Comparison of ENCODE assay signal across 2 cellular contexts in genomic region chr20:2775139-2775538, GRCh38.
TF ChIP-seq lines count a peak whose summit lies in the region.

No MANE protein-coding gene starts in this region.

TF ChIP-seq in GM23338, 12 proteins besides CTCF, POLR2A, EP300 and RAD21:
- TF ChIP-seq ZNF331 (CRISPR knock-in tag; IDR thresholded peaks at IDR 0.05; ENCODE audit: low read depth) = no peak
- no peak for TF ChIP-seq EZH2phosphoT487 (IDR thresholded peaks at IDR 0.05; ENCODE audit: unreplicated experiment)
- no peak for TF ChIP-seq ETS1 (IDR thresholded peaks at IDR 0.05)
- no peak for TF ChIP-seq NANOG (IDR thresholded peaks at IDR 0.05; ENCODE audit: borderline replicate concordance)
- TF ChIP-seq STAT1 (IDR thresholded peaks at IDR 0.05; ENCODE audit: unreplicated experiment) = no peak
- no peak for TF ChIP-seq CREB1 (CRISPR knock-in tag; IDR thresholded peaks at IDR 0.05; ENCODE audit: low read depth)
- TF ChIP-seq REST (IDR thresholded peaks at IDR 0.05; ENCODE audit: unreplicated experiment) = no peak
- TF ChIP-seq POLR2AphosphoS5 (IDR thresholded peaks at IDR 0.05; ENCODE audit: low read depth) = no peak
- TF ChIP-seq, protein P1, sequence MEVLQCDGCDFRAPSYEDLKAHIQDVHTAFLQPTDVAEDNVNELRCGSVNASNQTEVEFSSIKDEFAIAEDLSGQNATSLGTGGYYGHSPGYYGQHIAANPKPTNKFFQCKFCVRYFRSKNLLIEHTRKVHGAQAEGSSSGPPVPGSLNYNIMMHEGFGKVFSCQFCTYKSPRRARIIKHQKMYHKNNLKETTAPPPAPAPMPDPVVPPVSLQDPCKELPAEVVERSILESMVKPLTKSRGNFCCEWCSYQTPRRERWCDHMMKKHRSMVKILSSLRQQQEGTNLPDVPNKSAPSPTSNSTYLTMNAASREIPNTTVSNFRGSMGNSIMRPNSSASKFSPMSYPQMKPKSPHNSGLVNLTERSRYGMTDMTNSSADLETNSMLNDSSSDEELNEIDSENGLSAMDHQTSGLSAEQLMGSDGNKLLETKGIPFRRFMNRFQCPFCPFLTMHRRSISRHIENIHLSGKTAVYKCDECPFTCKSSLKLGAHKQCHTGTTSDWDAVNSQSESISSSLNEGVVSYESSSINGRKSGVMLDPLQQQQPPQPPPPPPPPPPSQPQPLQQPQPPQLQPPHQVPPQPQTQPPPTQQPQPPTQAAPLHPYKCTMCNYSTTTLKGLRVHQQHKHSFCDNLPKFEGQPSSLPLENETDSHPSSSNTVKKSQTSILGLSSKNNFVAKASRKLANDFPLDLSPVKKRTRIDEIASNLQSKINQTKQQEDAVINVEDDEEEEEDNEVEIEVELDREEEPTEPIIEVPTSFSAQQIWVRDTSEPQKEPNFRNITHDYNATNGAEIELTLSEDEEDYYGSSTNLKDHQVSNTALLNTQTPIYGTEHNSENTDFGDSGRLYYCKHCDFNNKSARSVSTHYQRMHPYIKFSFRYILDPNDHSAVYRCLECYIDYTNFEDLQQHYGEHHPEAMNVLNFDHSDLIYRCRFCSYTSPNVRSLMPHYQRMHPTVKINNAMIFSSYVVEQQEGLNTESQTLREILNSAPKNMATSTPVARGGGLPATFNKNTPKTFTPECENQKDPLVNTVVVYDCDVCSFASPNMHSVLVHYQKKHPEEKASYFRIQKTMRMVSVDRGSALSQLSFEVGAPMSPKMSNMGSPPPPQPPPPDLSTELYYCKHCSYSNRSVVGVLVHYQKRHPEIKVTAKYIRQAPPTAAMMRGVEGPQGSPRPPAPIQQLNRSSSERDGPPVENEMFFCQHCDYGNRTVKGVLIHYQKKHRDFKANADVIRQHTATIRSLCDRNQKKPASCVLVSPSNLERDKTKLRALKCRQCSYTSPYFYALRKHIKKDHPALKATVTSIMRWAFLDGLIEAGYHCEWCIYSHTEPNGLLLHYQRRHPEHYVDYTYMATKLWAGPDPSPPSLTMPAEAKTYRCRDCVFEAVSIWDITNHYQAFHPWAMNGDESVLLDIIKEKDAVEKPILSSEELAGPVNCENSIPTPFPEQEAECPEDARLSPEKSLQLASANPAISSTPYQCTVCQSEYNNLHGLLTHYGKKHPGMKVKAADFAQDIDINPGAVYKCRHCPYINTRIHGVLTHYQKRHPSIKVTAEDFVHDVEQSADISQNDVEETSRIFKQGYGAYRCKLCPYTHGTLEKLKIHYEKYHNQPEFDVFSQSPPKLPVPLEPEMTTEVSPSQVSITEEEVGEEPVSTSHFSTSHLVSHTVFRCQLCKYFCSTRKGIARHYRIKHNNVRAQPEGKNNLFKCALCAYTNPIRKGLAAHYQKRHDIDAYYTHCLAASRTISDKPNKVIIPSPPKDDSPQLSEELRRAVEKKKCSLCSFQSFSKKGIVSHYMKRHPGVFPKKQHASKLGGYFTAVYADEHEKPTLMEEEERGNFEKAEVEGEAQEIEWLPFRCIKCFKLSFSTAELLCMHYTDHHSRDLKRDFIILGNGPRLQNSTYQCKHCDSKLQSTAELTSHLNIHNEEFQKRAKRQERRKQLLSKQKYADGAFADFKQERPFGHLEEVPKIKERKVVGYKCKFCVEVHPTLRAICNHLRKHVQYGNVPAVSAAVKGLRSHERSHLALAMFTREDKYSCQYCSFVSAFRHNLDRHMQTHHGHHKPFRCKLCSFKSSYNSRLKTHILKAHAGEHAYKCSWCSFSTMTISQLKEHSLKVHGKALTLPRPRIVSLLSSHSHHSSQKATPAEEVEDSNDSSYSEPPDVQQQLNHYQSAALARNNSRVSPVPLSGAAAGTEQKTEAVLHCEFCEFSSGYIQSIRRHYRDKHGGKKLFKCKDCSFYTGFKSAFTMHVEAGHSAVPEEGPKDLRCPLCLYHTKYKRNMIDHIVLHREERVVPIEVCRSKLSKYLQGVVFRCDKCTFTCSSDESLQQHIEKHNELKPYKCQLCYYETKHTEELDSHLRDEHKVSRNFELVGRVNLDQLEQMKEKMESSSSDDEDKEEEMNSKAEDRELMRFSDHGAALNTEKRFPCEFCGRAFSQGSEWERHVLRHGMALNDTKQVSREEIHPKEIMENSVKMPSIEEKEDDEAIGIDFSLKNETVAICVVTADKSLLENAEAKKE (CRISPR knock-in tag; IDR thresholded peaks at IDR 0.05) = no peak

TF ChIP-seq in K562, 482 proteins besides CTCF, POLR2A, EP300 and RAD21:
- TF ChIP-seq ATF7 (IDR thresholded peaks at IDR 0.05) (0 out of 2 replicates have a peak, but pooled peaks have one; percentile 39), CREB1 (IDR thresholded peaks at IDR 0.05) (no peak), CREB1 (CRISPR knock-in tag; IDR thresholded peaks at IDR 0.05) (no peak)
- TF ChIP-seq, protein P2, sequence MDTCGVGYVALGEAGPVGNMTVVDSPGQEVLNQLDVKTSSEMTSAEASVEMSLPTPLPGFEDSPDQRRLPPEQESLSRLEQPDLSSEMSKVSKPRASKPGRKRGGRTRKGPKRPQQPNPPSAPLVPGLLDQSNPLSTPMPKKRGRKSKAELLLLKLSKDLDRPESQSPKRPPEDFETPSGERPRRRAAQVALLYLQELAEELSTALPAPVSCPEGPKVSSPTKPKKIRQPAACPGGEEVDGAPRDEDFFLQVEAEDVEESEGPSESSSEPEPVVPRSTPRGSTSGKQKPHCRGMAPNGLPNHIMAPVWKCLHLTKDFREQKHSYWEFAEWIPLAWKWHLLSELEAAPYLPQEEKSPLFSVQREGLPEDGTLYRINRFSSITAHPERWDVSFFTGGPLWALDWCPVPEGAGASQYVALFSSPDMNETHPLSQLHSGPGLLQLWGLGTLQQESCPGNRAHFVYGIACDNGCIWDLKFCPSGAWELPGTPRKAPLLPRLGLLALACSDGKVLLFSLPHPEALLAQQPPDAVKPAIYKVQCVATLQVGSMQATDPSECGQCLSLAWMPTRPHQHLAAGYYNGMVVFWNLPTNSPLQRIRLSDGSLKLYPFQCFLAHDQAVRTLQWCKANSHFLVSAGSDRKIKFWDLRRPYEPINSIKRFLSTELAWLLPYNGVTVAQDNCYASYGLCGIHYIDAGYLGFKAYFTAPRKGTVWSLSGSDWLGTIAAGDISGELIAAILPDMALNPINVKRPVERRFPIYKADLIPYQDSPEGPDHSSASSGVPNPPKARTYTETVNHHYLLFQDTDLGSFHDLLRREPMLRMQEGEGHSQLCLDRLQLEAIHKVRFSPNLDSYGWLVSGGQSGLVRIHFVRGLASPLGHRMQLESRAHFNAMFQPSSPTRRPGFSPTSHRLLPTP (IDR thresholded peaks at IDR 0.05; ENCODE audit: borderline replicate concordance, extremely low read depth, insufficient read length) = no peak
